In genomic region chr7:3028071-3028766, GRCh38 we compare ENCODE assay signal across 7 cellular contexts. TPM values are rescaled to one million over a fixed set of nuclear protein-coding genes. Genes with fewer than 3 reads are reported as not detected.
DNase-seq lines count a peak whose midpoint lies in the region; ATAC-seq, FAIRE-seq and TF ChIP-seq lines count a peak whose summit lies in the region.

No MANE protein-coding gene starts in this region.

- H3K4me3 ChIP-seq in left lung (no peak overlapping the region), sigmoid colon (no peak overlapping the region)

- peaks cover 55% of the 10 kb centered on the region for H3K4me1 Mint-ChIP-seq in activated naive CD8-positive, alpha-beta T cell (ENCODE audit: low read depth)

- FAIRE-seq in RCC 7860 (lab: Jason Lieb, UNC) (peak; percentile 74), GM19239 (lab: Jason Lieb, UNC) (no peak)

- H3K27ac Mint-ChIP-seq in activated naive CD8-positive, alpha-beta T cell, result peak overlapping the region; percentile 89

- peaks cover 38% of the 10 kb centered on the region for H3K36me3 Mint-ChIP-seq in activated naive CD8-positive, alpha-beta T cell

- H3K36me3 ChIP-seq in left lung (no peaks in the 10 kb centered on the region), sigmoid colon (no peaks in the 10 kb centered on the region)

- DNase-seq in RCC 7860 (ENCODE audit: low spot score) (peak; percentile 66), left lung (peak in 1 of 2 donors; percentile 56), sigmoid colon (no peak), GM19239 (ENCODE audit: insufficient read length, low spot score) (no peak), AG20443 (ENCODE audit: low spot score) (no peak)
- peak; percentile 65 for DNase-seq in stimulated activated naive CD8-positive, alpha-beta T cell treated with anti-CD3 and anti-CD28 coated beads, Interleukin-15, Interleukin-2, amounts not matched to agents 100 U/mL and 50 U/mL, for 24 hours

- peak overlapping the region; percentile 66 for H3K4me3 Mint-ChIP-seq in activated naive CD8-positive, alpha-beta T cell

- intact Hi-C loops in left lung (cut with DNase I) (no loop called here), sigmoid colon (cut with DNase I) (no loop called here)

- H3K27ac ChIP-seq in left lung (no peak overlapping the region), sigmoid colon (no peak overlapping the region)

- H3K4me1 ChIP-seq in left lung (no peaks in the 10 kb centered on the region), sigmoid colon (peaks cover 0 to 19% (median 2%) of the 10 kb centered on the region in 4 donors)

- TF ChIP-seq EP300 in sigmoid colon (IDR thresholded peaks at IDR 0.05), result no peak

- ATAC-seq in left lung, result peak; percentile 88
- ATAC-seq in stimulated activated naive CD8-positive, alpha-beta T cell treated with anti-CD3 and anti-CD28 coated beads, Interleukin-15, Interleukin-2, amounts not matched to agents 100 U/mL and 50 U/mL, for 24 hours, result peak; percentile 86

- TF ChIP-seq POLR2A in sigmoid colon (IDR thresholded peaks at IDR 0.05), result no peak

- H3K9me3 ChIP-seq in left lung (peaks cover 0 to 13% of the 10 kb centered on the region in 2 donors), sigmoid colon (peaks cover 0 to 8% (median 0%) of the 10 kb centered on the region in 4 donors)

- TF ChIP-seq CTCF in left lung (IDR thresholded peaks at IDR 0.05) (no peak), sigmoid colon (IDR thresholded peaks at IDR 0.05) (no peak)

- no peaks in the 10 kb centered on the region for H3K9me3 Mint-ChIP-seq in activated naive CD8-positive, alpha-beta T cell (ENCODE audit: low read depth)

- H3K27me3 Mint-ChIP-seq in activated naive CD8-positive, alpha-beta T cell, result no peaks in the 10 kb centered on the region

- 22 to 42% methylated on average over 14 of the region's 14 CpGs for WGBS in sigmoid colon, 2 donors

- peaks cover 0 to 22% of the 10 kb centered on the region in 2 donors for H3K27me3 ChIP-seq in left lung
- H3K27me3 ChIP-seq in sigmoid colon, result peaks cover 0 to 3% (median 0%) of the 10 kb centered on the region in 3 donors

RNA-seq across cellular contexts. Expression of gene CARD11, which starts 15.4 kb away (rescaled TPM):
- total RNA-seq in left lung (1 to 10 TPM; 4.7 to 8.1 TPM), sigmoid colon (under 1 TPM in 3 of 4 donors, not detected in 1; 0.14 to 0.71 (median 0.33) TPM)
- 10 to 100 TPM in 1 of 3 donors, under 1 TPM in 2; 0.60 to 22.4 (median 0.92) TPM for polyA plus RNA-seq in sigmoid colon

Comparison
In these comparisons a context has a peak if more than half of its experiments do, and no peak if none do; other contexts are left out.
1. DNase-seq: peak in RCC 7860 (single experiment) and stimulated activated naive CD8-positive, alpha-beta T cell treated with anti-CD3 and anti-CD28 coated beads, Interleukin-15, Interleukin-2, amounts not matched to agents 100 U/mL and 50 U/mL, for 24 hours (single experiment); none in sigmoid colon (single experiment), GM19239 (single experiment) and AG20443 (single experiment).